In genomic region chr11:1815751-1816150, GRCh38 we compare ENCODE assay signal across 11 cellular contexts. TPM values are rescaled to one million over a fixed set of nuclear protein-coding genes. Genes with fewer than 3 reads are reported as not detected.
"Had no signal": no experiment of that assay in that cellular context is flagged by ENCODE, and none has a peak within 500 bp of the region (broad histone marks: within the 10 kb centered on the region; RNA-seq: fewer than 3 reads in every experiment).

No MANE protein-coding gene starts in this region.

- H3K4me1 Mint-ChIP-seq: GM23338, H9 had no signal

- H3K4me3 Mint-ChIP-seq: GM23338, H9, HFFc6 had no signal

- ATAC-seq: GM23338, HCT116 had no signal

- DNase-seq: GM23248, GOT3, H7, H9, HCEC 1CT, HFFc6 had no signal

- H3K4me2 ChIP-seq: GM23338 had no signal

- H3K4me3 ChIP-seq: GM23248, GM23338, HAP-1 had no signal

- H3K36me3 ChIP-seq: HAP-1 had no signal

- H3K9ac ChIP-seq: GM23248 had no signal

- H2AFZ ChIP-seq: GM23248, GM23338 had no signal

- H3K27ac ChIP-seq: GM23248 had no signal

- H3K4me1 ChIP-seq: HAP-1 had no signal

- H3K9me3 ChIP-seq: HAP-1 had no signal

RNA-seq across cellular contexts. Expression of gene SYT8, which starts 19.0 kb away (rescaled TPM):
- total RNA-seq: GM23248, GM23338, H1, H4, H7, H9, HFFc6 had no signal
- polyA plus RNA-seq: GM23248, GM23338, H1 had no signal

RNA-seq across cellular contexts. Expression of gene TNNI2, which starts 23.0 kb away (rescaled TPM):
- total RNA-seq: GM23248, GM23338, H1, H4, H7, H9, HFFc6 had no signal
- polyA plus RNA-seq: GM23248, GM23338, H1 had no signal

RNA-seq across cellular contexts. Expression of gene LSP1, which starts 37.1 kb away (rescaled TPM):
- total RNA-seq: GM23248, GM23338, H1, H9 had no signal
